In genomic region chr11:126834149-126834548, GRCh38 we compare ENCODE assay signal across 1 cellular context.
A peak's percentile ranks its signal among the peaks of the same experiment; 100 is the strongest.
TF ChIP-seq lines count a peak whose summit lies in the region.

No MANE protein-coding gene starts in this region.

TF ChIP-seq in SK-N-SH, 30 proteins besides CTCF, POLR2A, EP300 and RAD21 (continued from another document):
- TF ChIP-seq PBX3 (IDR thresholded peaks at IDR 0.05) (peak; percentile 87), MXI1 (IDR thresholded peaks at IDR 0.05; ENCODE audit: low read depth, low read length) (no peak), YY1 (IDR thresholded peaks at IDR 0.05; ENCODE audit: low read depth) (no peak), JUND (IDR thresholded peaks at IDR 0.05) (peak; percentile 93), NRF1 (IDR thresholded peaks at IDR 0.05; ENCODE audit: low read depth, low read length) (no peak), ZBTB33 (IDR thresholded peaks at IDR 0.05; ENCODE audit: borderline replicate concordance, low read depth) (peak; percentile 53; the same call in 1 of the 2 replicates), EZH2phosphoT487 (IDR thresholded peaks at IDR 0.05; ENCODE audit: borderline replicate concordance, low read depth) (no peak), MAX (IDR thresholded peaks at IDR 0.05; ENCODE audit: low read depth) (peak; percentile 53; the same call in 1 of the 2 replicates), ELF1 (IDR thresholded peaks at IDR 0.05) (0 out of 2 replicates have a peak, but pooled peaks have one; percentile 7), POLR2AphosphoS5 (IDR thresholded peaks at IDR 0.05; ENCODE audit: low read depth, low read length) (peak; percentile 69; the same call in 1 of the 2 replicates), IRF3 (IDR thresholded peaks at IDR 0.05; ENCODE audit: low read depth, low read length) (no peak)
